In genomic region chr17:74569392-74570003, GRCh38 we compare ENCODE assay signal across 9 cellular contexts. TPM values are rescaled to one million over a fixed set of nuclear protein-coding genes. Genes with fewer than 3 reads are reported as not detected.
A peak's percentile ranks its signal among the peaks of the same experiment; 100 is the strongest.
DNase-seq lines count a peak whose midpoint lies in the region; ATAC-seq and TF ChIP-seq lines count a peak whose summit lies in the region.
"Had no signal": no experiment of that assay in that cellular context is flagged by ENCODE, and none has a peak within 500 bp of the region (broad histone marks: within the 10 kb centered on the region; RNA-seq: fewer than 3 reads in every experiment).

No MANE protein-coding gene starts in this region.

- peaks cover 55% of the 10 kb centered on the region for H3K27me3 Mint-ChIP-seq in nephron progenitor cell (ENCODE audit: low read depth, poor library complexity)

- in situ Hi-C loops in brain microvascular endothelial cell (cut with HindIII; ENCODE audit: low pct_ligation_motif_present, low sequenced_read_pairs): no loop called here

- no peaks in the 10 kb centered on the region for H3K4me1 ChIP-seq in esophagus muscularis mucosa

- H3K4me3 ChIP-seq in NB4 (ENCODE audit: low read depth, low read length): no peak overlapping the region
- H3K4me3 ChIP-seq in brain microvascular endothelial cell (ENCODE audit: low read depth, low read length): no peak overlapping the region
- no peak overlapping the region for H3K4me3 ChIP-seq in esophagus muscularis mucosa

- ATAC-seq in GM18870 (IDR thresholded peaks at IDR 0.05; ENCODE audit: unreplicated experiment) (no peak), HG02759 (IDR thresholded peaks at IDR 0.05; ENCODE audit: unreplicated experiment) (no peak)

- DNase-seq in GDM1 (lab: John Stamatoyannopoulos, UW): peak; percentile 81
- peak; percentile 96 for DNase-seq in NB4 (ENCODE audit: low read depth)
- DNase-seq in brain microvascular endothelial cell: peak; percentile 94
- DNase-seq in mucosa of gallbladder (ENCODE audit: low spot score): peak; percentile 72
- DNase-seq in esophagus muscularis mucosa (ENCODE audit: extremely low spot score): no peak
- DNase-seq in nephron progenitor cell: no peak

- H3K9me3 Mint-ChIP-seq in nephron progenitor cell: no peaks in the 10 kb centered on the region

- TF ChIP-seq CTCF in NB4 (IDR thresholded peaks at IDR 0.05; ENCODE audit: low read depth, low read length): no peak
- TF ChIP-seq CTCF in brain microvascular endothelial cell (IDR thresholded peaks at IDR 0.05; ENCODE audit: low read depth, low read length, missing control alignments): no peak
- no peak for TF ChIP-seq CTCF in esophagus muscularis mucosa (IDR thresholded peaks at IDR 0.05)
- no peak for TF ChIP-seq CTCF in nephron progenitor cell (IDR thresholded peaks at IDR 0.05)

- H3K27me3 ChIP-seq in brain microvascular endothelial cell (replicated peaks) (no peaks in the 10 kb centered on the region), esophagus muscularis mucosa (peaks cover 0 to 48% (median 0%) of the 10 kb centered on the region in 4 donors)

- H3K27ac ChIP-seq in brain microvascular endothelial cell (peak overlapping the region; percentile 53), esophagus muscularis mucosa (replicated peaks in 1 of 4) (no peak overlapping the region)

- H3K4me3 Mint-ChIP-seq in nephron progenitor cell: no peak overlapping the region

- no peaks in the 10 kb centered on the region for H3K4me1 Mint-ChIP-seq in nephron progenitor cell

- TF ChIP-seq EP300 in esophagus muscularis mucosa (IDR thresholded peaks at IDR 0.05): no peak

- H3K36me3 ChIP-seq in brain microvascular endothelial cell (replicated peaks) (no peaks in the 10 kb centered on the region), esophagus muscularis mucosa (no peaks in the 10 kb centered on the region)

- intact Hi-C loops in esophagus muscularis mucosa (cut with DNase I): no loop called here

- no peak overlapping the region for H3K27ac Mint-ChIP-seq in nephron progenitor cell

- 71% methylated on average over 20 of the region's 26 CpGs for WGBS in esophagus muscularis mucosa

- no peaks in the 10 kb centered on the region for H3K36me3 Mint-ChIP-seq in nephron progenitor cell (ENCODE audit: low read depth)

- TF ChIP-seq POLR2A in NB4 (IDR thresholded peaks at IDR 0.05; ENCODE audit: extremely low read depth, insufficient read length) (no peak), esophagus muscularis mucosa (IDR thresholded peaks at IDR 0.05; ENCODE audit: low read depth) (no peak)

- no peaks in the 10 kb centered on the region for H3K9me3 ChIP-seq in esophagus muscularis mucosa

RNA-seq across cellular contexts. Expression of gene CD300H, which starts 2.2 kb away (rescaled TPM):
- total RNA-seq in mucosa of gallbladder (not detected), esophagus muscularis mucosa (not detected)
- total RNA-seq: lower leg skin had no signal

RNA-seq across cellular contexts. Expression of gene CD300LD, which starts 22.6 kb away (rescaled TPM):
- total RNA-seq in mucosa of gallbladder (not detected), esophagus muscularis mucosa (not detected)
- total RNA-seq: lower leg skin had no signal

RNA-seq across cellular contexts. Expression of gene CD300C, which starts 23.6 kb away (rescaled TPM):
- total RNA-seq in mucosa of gallbladder (2.9 TPM), esophagus muscularis mucosa (1 to 10 TPM in 3 of 4 donors, under 1 TPM in 1; 0.39 to 4.6 (median 1.6) TPM)

RNA-seq across cellular contexts. Expression of gene CD300LB, which starts 38.2 kb away (rescaled TPM):
- total RNA-seq in mucosa of gallbladder (0.49 TPM), esophagus muscularis mucosa (under 1 TPM in 3 of 4 donors, not detected in 1; 0.17 to 0.83 (median 0.23) TPM)

RNA-seq across cellular contexts. Expression of gene CD300E, which starts 54.0 kb away (rescaled TPM):
- total RNA-seq in mucosa of gallbladder (0.35 TPM), esophagus muscularis mucosa (1 to 10 TPM in 1 of 4 donors, under 1 TPM in 3; 0.39 to 5.0 (median 0.62) TPM)

Comparison
In these comparisons a context has a peak if more than half of its experiments do, and no peak if none do; other contexts are left out.
1. DNase-seq: peak in GDM1 (single experiment), NB4 (single experiment), brain microvascular endothelial cell (single experiment) and mucosa of gallbladder (single experiment); none in esophagus muscularis mucosa (single experiment) and nephron progenitor cell (single experiment).